16 cellular contexts compared by ENCODE assay signal in genomic region chr6:39200498-39201020, GRCh38. TPM values are rescaled to one million over a fixed set of nuclear protein-coding genes. Genes with fewer than 3 reads are reported as not detected.
DNase-seq lines count a peak whose midpoint lies in the region; ATAC-seq and TF ChIP-seq lines count a peak whose summit lies in the region.
"Had no signal": no experiment of that assay in that cellular context is flagged by ENCODE, and none has a peak within 500 bp of the region (broad histone marks: within the 10 kb centered on the region; RNA-seq: fewer than 3 reads in every experiment).

No MANE protein-coding gene starts in this region.

- H3K4me1 Mint-ChIP-seq in Calu3 (ENCODE audit: low read depth, unreplicated experiment): peaks cover 91% of the 10 kb centered on the region

- CTCF ChIA-PET in Calu3 (lab: Charles Lee): interaction anchor here (1.8 to 1.9 kb wide), 2 partner anchors 11 to 33 kb away, joined by 3 to 9 read pairs; no protein-coding TSS in a partner anchor

- peak overlapping the region; percentile 70 for H3K27ac Mint-ChIP-seq in Calu3 (ENCODE audit: unreplicated experiment)

- intact Hi-C loops in Calu3 (cut with micrococcal nuclease; ENCODE audit: unreplicated experiment) (loop anchor here (5.0 kb wide), 1 partner anchor 33 kb away; no protein-coding TSS in a partner anchor), left lung (cut with DNase I) (no loop called here), stomach (cut with DNase I; ENCODE audit: low total_unique reads) (no loop called here)

- H3K4me1 ChIP-seq in left lung: peaks cover 5 to 39% of the 10 kb centered on the region in 2 donors
- peaks cover 22 to 89% (median 47%) of the 10 kb centered on the region in 4 donors for H3K4me1 ChIP-seq in stomach
- no peaks in the 10 kb centered on the region for H3K4me1 ChIP-seq in foreskin keratinocyte

- H3K4me3 ChIP-seq in left lung (no peak overlapping the region), stomach (no peak overlapping the region), coronary artery (no peak overlapping the region)
- H3K4me3 ChIP-seq: A549; BLaER1 treated with 17β-estradiol and CSF1 and Interleukin-3, amounts not matched to agents 10 nM and 100 nM; Peyer's patch had no signal

- H3K27me3 Mint-ChIP-seq in Calu3 (ENCODE audit: unreplicated experiment): no peaks in the 10 kb centered on the region

- 0 to 59% (median 0%) methylated on average over 1 of the region's 1 CpG for WGBS in stomach, 5 donors

- no peaks in the 10 kb centered on the region for H3K9me3 ChIP-seq in left lung
- no peaks in the 10 kb centered on the region for H3K9me3 ChIP-seq in stomach
- H3K9me3 ChIP-seq: A549; BLaER1 treated with 17β-estradiol and CSF1 and Interleukin-3, amounts not matched to agents 10 nM and 100 nM; Peyer's patch had no signal

- no peak for TF ChIP-seq CTCF in Calu3 (IDR thresholded peaks at IDR 0.05; ENCODE audit: unreplicated experiment)
- no peak for TF ChIP-seq CTCF in left lung (IDR thresholded peaks at IDR 0.05)
- no peak for TF ChIP-seq CTCF in stomach (IDR thresholded peaks at IDR 0.05)
- no peak for TF ChIP-seq CTCF in foreskin keratinocyte (conservative IDR thresholded peaks at IDR 0.05)
- TF ChIP-seq CTCF in coronary artery (IDR thresholded peaks at IDR 0.05): no peak

- no TSS peak for BruUV-seq in Calu3 (replicated peaks; lab: Mats Ljungman, UMichigan)

- peak overlapping the region; percentile 32 for H3K4me3 Mint-ChIP-seq in Calu3 (ENCODE audit: low read depth, unreplicated experiment)

- H3K9me3 Mint-ChIP-seq in Calu3 (ENCODE audit: low read depth, unreplicated experiment): no peaks in the 10 kb centered on the region

- H3K27ac ChIP-seq in left lung (no peak overlapping the region), stomach (peak overlapping the region in 4 of 5 donors; percentile 16 to 42 (median 26)), foreskin keratinocyte (no peak overlapping the region), coronary artery (no peak overlapping the region)
- H3K27ac ChIP-seq: BLaER1 treated with 17β-estradiol and CSF1 and Interleukin-3, amounts not matched to agents 10 nM and 100 nM; HL-60 had no signal

- H3K27me3 ChIP-seq in left lung: no peaks in the 10 kb centered on the region
- no peaks in the 10 kb centered on the region for H3K27me3 ChIP-seq in stomach
- no peaks in the 10 kb centered on the region for H3K27me3 ChIP-seq in foreskin keratinocyte
- H3K27me3 ChIP-seq: Peyer's patch had no signal

- DNase-seq in Calu3: peak; percentile 66
- peak; percentile 43 for DNase-seq in NCI-H510A (lab: John Stamatoyannopoulos, UW)
- DNase-seq in left lung: no peak
- no peak for DNase-seq in stomach
- no peak for DNase-seq in foreskin keratinocyte
- DNase-seq in coronary artery (ENCODE audit: low spot score): no peak
- DNase-seq in T-helper 2 cell: no peak
- DNase-seq: HCEC 1CT, NCI-H187, NCI-H226, NCI-H69 had no signal

- H3K36me3 ChIP-seq in left lung: peaks cover 0 to 2% of the 10 kb centered on the region in 2 donors
- peaks cover 0 to 2% (median 1%) of the 10 kb centered on the region in 4 donors for H3K36me3 ChIP-seq in stomach
- H3K36me3 ChIP-seq: BLaER1 treated with 17β-estradiol and CSF1 and Interleukin-3, amounts not matched to agents 10 nM and 100 nM had no signal

- peak; percentile 45 for ATAC-seq in left lung
- ATAC-seq in foreskin keratinocyte: no peak
- ATAC-seq: A549, Right ventricle myocardium inferior had no signal

- H3K36me3 Mint-ChIP-seq in Calu3 (ENCODE audit: insufficient read depth, unreplicated experiment): peaks cover 71% of the 10 kb centered on the region

- no peak for TF ChIP-seq EP300 in stomach (IDR thresholded peaks at IDR 0.05)

- no peak for TF ChIP-seq POLR2A in stomach (IDR thresholded peaks at IDR 0.05)

RNA-seq across cellular contexts. Expression of gene KCNK5, which starts 28.7 kb away (rescaled TPM):
- total RNA-seq in Calu3 (2022): 62.4 and 77.5 TPM in 2 replicates
- 10 to 100 TPM; 12.6 to 14.5 TPM for total RNA-seq in left lung
- 10 to 100 TPM in 4 of 5 donors, 1 to 10 TPM in 1; 6.7 to 30.7 (median 15.8) TPM for total RNA-seq in stomach
- 1 to 10 TPM; 4.9 to 6.0 (median 5.3) TPM for polyA plus RNA-seq in stomach
- 0.04 TPM in 1 of 2 replicates, not detected in the other for total RNA-seq in foreskin keratinocyte
- polyA plus RNA-seq in foreskin keratinocyte: 0.02 TPM in 2 replicates

Comparison
In these comparisons a context has a peak if more than half of its experiments do, and no peak if none do; other contexts are left out.
1. DNase-seq: peak in Calu3 (single experiment) and NCI-H510A (single experiment); none in left lung (0 of 2), stomach (single experiment), foreskin keratinocyte (0 of 2), coronary artery (single experiment) and T-helper 2 cell (0 of 5).
2. H3K27ac ChIP-seq: peak in stomach (4 of 5); none in left lung (0 of 2), foreskin keratinocyte (single experiment) and coronary artery (0 of 2).